Comparison of ENCODE assay signal across 13 cellular contexts in genomic region chr4:15043226-15043625, GRCh38. TPM values are rescaled to one million over a fixed set of nuclear protein-coding genes. Genes with fewer than 3 reads are reported as not detected.
DNase-seq lines count a peak whose midpoint lies in the region; ATAC-seq, FAIRE-seq and TF ChIP-seq lines count a peak whose summit lies in the region.
"Had no signal": no experiment of that assay in that cellular context is flagged by ENCODE, and none has a peak within 500 bp of the region (broad histone marks: within the 10 kb centered on the region; RNA-seq: fewer than 3 reads in every experiment).

No MANE protein-coding gene starts in this region.

- no peak overlapping the region for H2AFZ ChIP-seq in HCT116 (ENCODE audit: low read depth, low read length, poor library complexity, severe bottlenecking)

- CTCF ChIA-PET in HCT116 (lab: Charles Lee) (interaction anchor here (0.7 to 1.4 kb wide), 4 partner anchors 11 to 353 kb away, joined by 3 to 5 read pairs (median 4); no protein-coding TSS in a partner anchor), WTC11 (lab: Charles Lee) (interaction anchor here (0.6 to 1.3 kb wide), 5 partner anchors 35 to 683 kb away, joined by 3 to 6 read pairs (median 4); no protein-coding TSS in a partner anchor)

- H3K9me3 ChIP-seq in HCT116 (ENCODE audit: control insufficient read depth in 1 of 2, insufficient read depth in 1 of 2, low read depth in 1 of 2, low read length in 2 of 2) (no peaks in the 10 kb centered on the region), body of pancreas (no peaks in the 10 kb centered on the region)
- H3K9me3 ChIP-seq: SJSA1 had no signal

- no peaks in the 10 kb centered on the region for H4K20me1 ChIP-seq in HCT116 (ENCODE audit: insufficient read depth)

- H3K9ac ChIP-seq in HCT116 (ENCODE audit: low read length), result no peak overlapping the region

- H3K4me2 ChIP-seq in HCT116 (ENCODE audit: low read length), result no peak overlapping the region

- BruUV-seq in HCT116 (replicated peaks; lab: Mats Ljungman, UMichigan), result no TSS peak

- H3K27me3 Mint-ChIP-seq in WTC11 (ENCODE audit: low read depth), result no peaks in the 10 kb centered on the region
- no peaks in the 10 kb centered on the region for H3K27me3 Mint-ChIP-seq in stimulated activated memory B cell treated with anti-CD40 and anti-IgM and Interleukin-4, amounts not matched to agents 10 μg/mL and 1 μg/mL and 100 μg/mL, for 72 hours
- H3K27me3 Mint-ChIP-seq: CD4-positive, CD25-positive, alpha-beta regulatory T cell; effector memory CD8-positive, alpha-beta T cell had no signal

- H3K4me3 ChIP-seq in HCT116 (replicated peaks in 1 of 2; ENCODE audit: low read depth in 1 of 2, low read length in 2 of 2), result no peak overlapping the region
- H3K4me3 ChIP-seq in body of pancreas, result no peak overlapping the region
- H3K4me3 ChIP-seq: SJSA1 had no signal

- H3K36me3 Mint-ChIP-seq in WTC11, result no peaks in the 10 kb centered on the region
- H3K36me3 Mint-ChIP-seq in stimulated activated memory B cell treated with anti-CD40 and anti-IgM and Interleukin-4, amounts not matched to agents 10 μg/mL and 1 μg/mL and 100 μg/mL, for 72 hours, result peaks cover 44% of the 10 kb centered on the region
- H3K36me3 Mint-ChIP-seq: activated naive CD4-positive, alpha-beta T cell treated with anti-CD3 and anti-CD28 coated beads, Interleukin-2, amount 50 U/mL, for 72 hours had no signal

- H3K79me2 ChIP-seq in HCT116 (ENCODE audit: insufficient read depth, low read length), result no peaks in the 10 kb centered on the region

- TF ChIP-seq CTCF in HCT116 (IDR thresholded peaks at IDR 0.05 in 2 of 3, conservative IDR thresholded peaks at IDR 0.05 in 1 of 3; ENCODE audit: borderline replicate concordance in 1 of 3, insufficient read depth in 1 of 3, low read depth in 2 of 3, low read length in 2 of 3), result peak; percentile 34 to 44 (median 44); a peak in 5 of 6 replicates
- no peak for TF ChIP-seq CTCF in WTC11 (IDR thresholded peaks at IDR 0.05)
- no peak for TF ChIP-seq CTCF in body of pancreas (IDR thresholded peaks at IDR 0.05)

- ATAC-seq in HCT116, result peak; percentile 79
- peak; percentile 52; the same call in 1 of the 2 replicates for ATAC-seq in WTC11
- ATAC-seq in body of pancreas, result no peak
- no peak for ATAC-seq in stimulated activated memory B cell treated with anti-CD40 and anti-IgM and Interleukin-4, amounts not matched to agents 10 μg/mL and 1 μg/mL and 100 μg/mL, for 72 hours
- ATAC-seq: activated naive CD4-positive, alpha-beta T cell treated with anti-CD3 and anti-CD28 coated beads, Interleukin-2, amount 50 U/mL, for 72 hours; effector memory CD8-positive, alpha-beta T cell had no signal

- peak; percentile 49 for TF ChIP-seq RAD21 in HCT116 (IDR thresholded peaks at IDR 0.05; ENCODE audit: low read depth)

- H3K36me3 ChIP-seq in HCT116 (ENCODE audit: control insufficient read depth in 1 of 2, insufficient read depth in 2 of 2, low read length in 2 of 2), result no peaks in the 10 kb centered on the region
- no peaks in the 10 kb centered on the region for H3K36me3 ChIP-seq in body of pancreas (replicated peaks in 1 of 2; ENCODE audit: insufficient read depth in 1 of 2, low read depth in 2 of 2)
- H3K36me3 ChIP-seq: SJSA1 had no signal

- H3K4me1 ChIP-seq in HCT116 (ENCODE audit: control insufficient read depth in 1 of 2, insufficient read depth in 2 of 2, low read length in 2 of 2), result peaks cover 0 to 7% of the 10 kb centered on the region in 2 experiments; a peak in 2 of 4 replicates
- peaks cover 12% of the 10 kb centered on the region for H3K4me1 ChIP-seq in body of pancreas
- H3K4me1 ChIP-seq: SJSA1 had no signal

- no peak for TF ChIP-seq POLR2A in HCT116 (IDR thresholded peaks at IDR 0.05; ENCODE audit: borderline replicate concordance, extremely low read depth, insufficient read depth, insufficient read length)
- TF ChIP-seq POLR2A in body of pancreas (IDR thresholded peaks at IDR 0.05), result no peak

- no peak overlapping the region for H3K27ac Mint-ChIP-seq in WTC11
- H3K27ac Mint-ChIP-seq in stimulated activated memory B cell treated with anti-CD40 and anti-IgM and Interleukin-4, amounts not matched to agents 10 μg/mL and 1 μg/mL and 100 μg/mL, for 72 hours, result no peak overlapping the region
- H3K27ac Mint-ChIP-seq: activated naive CD4-positive, alpha-beta T cell treated with anti-CD3 and anti-CD28 coated beads, Interleukin-2, amount 50 U/mL, for 72 hours; CD4-positive, CD25-positive, alpha-beta regulatory T cell; effector memory CD8-positive, alpha-beta T cell had no signal

- H3K4me3 Mint-ChIP-seq in WTC11, result no peak overlapping the region
- H3K4me3 Mint-ChIP-seq in stimulated activated memory B cell treated with anti-CD40 and anti-IgM and Interleukin-4, amounts not matched to agents 10 μg/mL and 1 μg/mL and 100 μg/mL, for 72 hours, result no peak overlapping the region
- H3K4me3 Mint-ChIP-seq: CD4-positive, CD25-positive, alpha-beta regulatory T cell; effector memory CD8-positive, alpha-beta T cell had no signal

- DNase-seq in HCT116 (ENCODE audit: low read depth, low spot score) (peak; percentile 13), WTC11 (ENCODE audit: low spot score) (no peak), hippocampal formation (lab: John Stamatoyannopoulos, UW) (peak; percentile 5 to 64), body of pancreas (no peak), urothelium cell line (ENCODE audit: low spot score) (no peak), GM19238 (ENCODE audit: insufficient read length, low spot score) (no peak)
- DNase-seq: CD4-positive, CD25-positive, alpha-beta regulatory T cell; effector memory CD8-positive, alpha-beta T cell; stimulated activated CD8-positive, alpha-beta memory T cell treated with anti-CD3 and anti-CD28 coated beads, Interleukin-4, amount 100 ng/mL, for 48 hours had no signal

- FAIRE-seq in A204.1 (lab: Jason Lieb, UNC) (peak; percentile 39), urothelium cell line (lab: Jason Lieb, UNC) (no peak)

- WGBS in body of pancreas, 2 donors, result 82 to 87% methylated on average over 3 of the region's 3 CpGs

- no peaks in the 10 kb centered on the region for H3K9me2 ChIP-seq in HCT116 (ENCODE audit: insufficient read depth)

- H3K27me3 ChIP-seq in HCT116 (ENCODE audit: insufficient read depth, low read length) (no peaks in the 10 kb centered on the region), body of pancreas (no peaks in the 10 kb centered on the region)
- H3K27me3 ChIP-seq: SJSA1 had no signal

- RAD21 ChIA-PET in HCT116 (lab: Charles Lee; ENCODE audit: low non-redundant PET in 1 of 2, low total read pairs in 2 of 2, uncharacterized antibody in 2 of 2, unreplicated experiment in 2 of 2), result no interaction called here

- peaks cover 10% of the 10 kb centered on the region for H3K4me1 Mint-ChIP-seq in WTC11
- peaks cover 4% of the 10 kb centered on the region for H3K4me1 Mint-ChIP-seq in stimulated activated memory B cell treated with anti-CD40 and anti-IgM and Interleukin-4, amounts not matched to agents 10 μg/mL and 1 μg/mL and 100 μg/mL, for 72 hours

- no peak overlapping the region for H3K27ac ChIP-seq in HCT116 (ENCODE audit: low read depth, low read length)
- H3K27ac ChIP-seq in body of pancreas, result no peak overlapping the region
- H3K27ac ChIP-seq: SJSA1 had no signal

- POLR2A ChIA-PET in HCT116 (lab: Charles Lee), result no interaction called here
- POLR2A ChIA-PET in WTC11 (lab: Charles Lee), result no interaction called here

- no peaks in the 10 kb centered on the region for H3K9me3 Mint-ChIP-seq in WTC11
- no peaks in the 10 kb centered on the region for H3K9me3 Mint-ChIP-seq in stimulated activated memory B cell treated with anti-CD40 and anti-IgM and Interleukin-4, amounts not matched to agents 10 μg/mL and 1 μg/mL and 100 μg/mL, for 72 hours
- H3K9me3 Mint-ChIP-seq: activated naive CD4-positive, alpha-beta T cell treated with anti-CD3 and anti-CD28 coated beads, Interleukin-2, amount 50 U/mL, for 72 hours; effector memory CD8-positive, alpha-beta T cell had no signal

- intact Hi-C loops in HCT116 (cut with micrococcal nuclease), result no loop called here
- intact Hi-C loops in body of pancreas (cut with DNase I), result no loop called here

TF ChIP-seq in HCT116, 20 proteins besides CTCF, POLR2A, EP300 and RAD21:
- no peak for TF ChIP-seq EGR1 (IDR thresholded peaks at IDR 0.05; ENCODE audit: low read depth)
TF ChIP-seq in HCT116: peak in this region for 0.

TF ChIP-seq in WTC11, 78 proteins besides CTCF, POLR2A, EP300 and RAD21 (continues in another document):
- no peak for TF ChIP-seq CREB1 (CRISPR knock-in tag; IDR thresholded peaks at IDR 0.05)
- no peak for TF ChIP-seq MXD4 (CRISPR knock-in tag; IDR thresholded peaks at IDR 0.05; ENCODE audit: borderline replicate concordance)
- TF ChIP-seq, protein P1, sequence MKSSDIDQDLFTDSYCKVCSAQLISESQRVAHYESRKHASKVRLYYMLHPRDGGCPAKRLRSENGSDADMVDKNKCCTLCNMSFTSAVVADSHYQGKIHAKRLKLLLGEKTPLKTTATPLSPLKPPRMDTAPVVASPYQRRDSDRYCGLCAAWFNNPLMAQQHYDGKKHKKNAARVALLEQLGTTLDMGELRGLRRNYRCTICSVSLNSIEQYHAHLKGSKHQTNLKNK (CRISPR knock-in tag; IDR thresholded peaks at IDR 0.05), result no peak
- TF ChIP-seq NR1H2 (CRISPR knock-in tag; IDR thresholded peaks at IDR 0.05), result no peak
- TF ChIP-seq ZNF263 (CRISPR knock-in tag; IDR thresholded peaks at IDR 0.05; ENCODE audit: low read depth), result no peak
- no peak for TF ChIP-seq ZNF317 (CRISPR knock-in tag; IDR thresholded peaks at IDR 0.05; ENCODE audit: borderline replicate concordance, low read depth)
- no peak for TF ChIP-seq USF2 (CRISPR knock-in tag; IDR thresholded peaks at IDR 0.05)
- TF ChIP-seq JAZF1 (CRISPR knock-in tag; IDR thresholded peaks at IDR 0.05), result no peak

RNA-seq across cellular contexts. Expression of gene CPEB2, which starts 40.9 kb away (rescaled TPM):
- total RNA-seq in HCT116 (2021; ENCODE audit: unreplicated experiment) (1.3 TPM), WTC11 (2021) (2.5 to 3.3 TPM (median 2.8 TPM) in 3 replicates), body of pancreas (1 to 10 TPM; 6.6 to 8.0 TPM)
- polyA plus RNA-seq in HCT116 (2012), result 0.59 and 0.60 TPM in 2 replicates

Comparison
In these comparisons a context has a peak if more than half of its experiments do, and no peak if none do; other contexts are left out.
1. ATAC-seq: peak in HCT116 (single experiment) and WTC11 (single experiment); none in body of pancreas (single experiment) and stimulated activated memory B cell treated with anti-CD40 and anti-IgM and Interleukin-4, amounts not matched to agents 10 μg/mL and 1 μg/mL and 100 μg/mL, for 72 hours (single experiment).
2. DNase-seq: peak in HCT116 (single experiment) and hippocampal formation (2 of 2); none in WTC11 (single experiment), body of pancreas (0 of 4), urothelium cell line (single experiment) and GM19238 (single experiment).
3. CTCF ChIP-seq: peak in HCT116 (3 of 3); none in WTC11 (single experiment) and body of pancreas (0 of 7).